In genomic region chr2:237708491-237708890, GRCh38 we compare ENCODE assay signal across 18 cellular contexts.
DNase-seq lines count a peak whose midpoint lies in the region; ATAC-seq, FAIRE-seq and TF ChIP-seq lines count a peak whose summit lies in the region.
"Had no signal": no experiment of that assay in that cellular context is flagged by ENCODE, and none has a peak within 500 bp of the region (broad histone marks: within the 10 kb centered on the region; RNA-seq: fewer than 3 reads in every experiment).

No MANE protein-coding gene starts in this region.

- H3K27ac Mint-ChIP-seq in GM23338, result peak overlapping the region; percentile 52; the same call in 1 of the 2 replicates
- H3K27ac Mint-ChIP-seq in T-helper 17 cell, result peak overlapping the region; percentile 21
- H3K27ac Mint-ChIP-seq: activated B cell treated with CpG ODN at 0.5 μM for 24 hours; activated naive CD8-positive, alpha-beta T cell had no signal

- no peaks in the 10 kb centered on the region for H3F3A ChIP-seq in GM23338 (replicated peaks; ENCODE audit: low read depth)

- H4K20me1 ChIP-seq in GM23338 (replicated peaks; ENCODE audit: insufficient read depth) (peaks cover 32% of the 10 kb centered on the region), HepG2 (ENCODE audit: insufficient read depth, low read length) (peaks cover 22% of the 10 kb centered on the region; the same call in 1 of the 2 replicates)

- intact Hi-C loops in HepG2 (cut with micrococcal nuclease; ENCODE audit: unreplicated experiment) (no loop called here), spleen (cut with DNase I; ENCODE audit: low total_unique reads) (no loop called here)

- no peak overlapping the region for H3K4me2 ChIP-seq in GM23338
- no peak overlapping the region for H3K4me2 ChIP-seq in HepG2 (ENCODE audit: low read depth, low read length)
- H3K4me2 ChIP-seq: BLaER1 had no signal

- TF ChIP-seq POLR2A in HepG2 (IDR thresholded peaks at IDR 0.05; ENCODE audit: insufficient read depth in 1 of 2, low read depth in 2 of 2, low read length in 2 of 2) (no peak), spleen (IDR thresholded peaks at IDR 0.05) (no peak)

- peaks cover 60% of the 10 kb centered on the region for H3K4me1 Mint-ChIP-seq in GM23338
- peaks cover 58% of the 10 kb centered on the region for H3K4me1 Mint-ChIP-seq in T-helper 17 cell

- DNase-seq in GM23338 (ENCODE audit: low spot score), result peak; percentile 21
- DNase-seq in T-helper 17 cell, result no peak
- no peak for DNase-seq in HepG2 (ENCODE audit: low spot score)
- no peak for DNase-seq in spleen
- no peak for DNase-seq in NCI-H2171 (lab: John Stamatoyannopoulos, UW)
- DNase-seq in kidney glomerular epithelial cell (lab: John Stamatoyannopoulos, UW), result no peak
- DNase-seq: activated B cell treated with CpG ODN at 0.5 μM for 24 hours; DND-41; effector memory CD4-positive, alpha-beta T cell; mucosa of descending colon; NCI-H1930; NCI-H526 treated with DMSO at 0.1 percent for 48 hours; stimulated activated CD4-positive, alpha-beta T cell treated with anti-CD3 and anti-CD28 coated beads, Interleukin-1b, Interleukin-23, amount 100 ng/mL, for 48 hours; uterus had no signal

- H3K9ac ChIP-seq in HepG2 (ENCODE audit: insufficient read depth, low read depth, low read length) (no peak overlapping the region), skeletal muscle tissue (ENCODE audit: low read depth in 1 of 3, low read length in 3 of 3) (peak overlapping the region in 1 of 3 donors; percentile 54)
- H3K9ac ChIP-seq: BLaER1 had no signal

- H2AFZ ChIP-seq in GM23338 (no peak overlapping the region), HepG2 (ENCODE audit: low read length) (no peak overlapping the region)

- H3K79me2 ChIP-seq in GM23338 (replicated peaks; ENCODE audit: insufficient read depth) (peaks cover 93% of the 10 kb centered on the region), HepG2 (ENCODE audit: insufficient read depth, low read length) (peaks cover 32% of the 10 kb centered on the region)

- WGBS in HepG2 (ENCODE audit: low lambda C conversion rate), result 97% methylated on average over 27 of the region's 27 CpGs
- WGBS in spleen, 5 donors, result 95 to 99% (median 95%) methylated on average over 27 of the region's 27 CpGs

- H3K27ac ChIP-seq in GM23338 (ENCODE audit: low read depth), result peak overlapping the region; percentile 63; the same call in 1 of the 2 replicates
- H3K27ac ChIP-seq in HepG2 (ENCODE audit: extremely low read length, insufficient read depth, low read length), result no peak overlapping the region
- peak overlapping the region; percentile 42 for H3K27ac ChIP-seq in skeletal muscle tissue (ENCODE audit: low read depth, low read length)
- peak overlapping the region in 1 of 8 donors; percentile 98 for H3K27ac ChIP-seq in spleen
- H3K27ac ChIP-seq: BLaER1 had no signal

- TF ChIP-seq CTCF in GM23338 (conservative IDR thresholded peaks at IDR 0.05; ENCODE audit: low read depth in 2 of 2) (no peak), HepG2 (CRISPR knock-in tag; IDR thresholded peaks at IDR 0.05) (no peak), spleen (IDR thresholded peaks at IDR 0.05 in 8 of 11, conservative IDR thresholded peaks at IDR 0.05 in 3 of 11) (no peak)

- H3K27me3 Mint-ChIP-seq in GM23338 (ENCODE audit: insufficient read depth, low read depth, poor library complexity), result peaks cover 10% of the 10 kb centered on the region
- no peaks in the 10 kb centered on the region for H3K27me3 Mint-ChIP-seq in T-helper 17 cell
- H3K27me3 Mint-ChIP-seq: activated B cell treated with CpG ODN at 0.5 μM for 24 hours; activated naive CD8-positive, alpha-beta T cell had no signal

- TF ChIP-seq RAD21 in HepG2 (CRISPR knock-in tag; IDR thresholded peaks at IDR 0.05), result no peak

- no peaks in the 10 kb centered on the region for H3K27me3 ChIP-seq in GM23338 (ENCODE audit: insufficient read depth)
- no peaks in the 10 kb centered on the region for H3K27me3 ChIP-seq in HepG2 (ENCODE audit: control insufficient read depth in 1 of 2, insufficient read depth in 2 of 2, low read length in 2 of 2)
- H3K27me3 ChIP-seq in skeletal muscle tissue (ENCODE audit: control insufficient read depth in 3 of 3, insufficient read depth in 3 of 3, low read length in 3 of 3), result no peaks in the 10 kb centered on the region
- no peaks in the 10 kb centered on the region for H3K27me3 ChIP-seq in spleen (replicated peaks in 1 of 7)
- H3K27me3 ChIP-seq: BLaER1, breast epithelium, uterus had no signal

- no peaks in the 10 kb centered on the region for H3K9me3 Mint-ChIP-seq in GM23338
- H3K9me3 Mint-ChIP-seq: activated B cell treated with CpG ODN at 0.5 μM for 24 hours had no signal

- no peaks in the 10 kb centered on the region for H3K36me3 ChIP-seq in GM23338 (ENCODE audit: insufficient read depth)
- H3K36me3 ChIP-seq in HepG2 (replicated peaks in 1 of 2; ENCODE audit: control insufficient read depth in 1 of 2, insufficient read depth in 2 of 2, low read length in 2 of 2), result peaks cover 8 to 17% of the 10 kb centered on the region in 2 experiments; a peak in 4 of 5 replicates
- peaks cover 5 to 18% (median 11%) of the 10 kb centered on the region in 3 donors for H3K36me3 ChIP-seq in skeletal muscle tissue (ENCODE audit: control insufficient read depth in 3 of 3, insufficient read depth in 3 of 3, low read length in 3 of 3)
- H3K36me3 ChIP-seq in spleen, result peaks cover 0 to 61% (median 35%) of the 10 kb centered on the region in 6 donors
- H3K36me3 ChIP-seq: breast epithelium, uterus had no signal

- CTCF ChIA-PET in HepG2 (lab: Yijun Ruan, JAX; ENCODE audit: low intra/inter-chr PET ratio, low total read pairs), result no interaction called here

- H3K36me3 Mint-ChIP-seq in GM23338 (ENCODE audit: low read depth) (peaks cover 16% of the 10 kb centered on the region), T-helper 17 cell (ENCODE audit: low read depth) (peaks cover 2% of the 10 kb centered on the region)

- BruUV-seq in HepG2 (replicated peaks; lab: Mats Ljungman, UMichigan), result no TSS peak

- no peaks in the 10 kb centered on the region for H3K9me2 ChIP-seq in GM23338 (ENCODE audit: insufficient read depth)

- TF ChIP-seq EP300 in HepG2 (IDR thresholded peaks at IDR 0.05; ENCODE audit: low read depth in 2 of 2, low read length in 2 of 2), result no peak
- TF ChIP-seq EP300 in HepG2 (CRISPR knock-in tag; IDR thresholded peaks at IDR 0.05; ENCODE audit: borderline replicate concordance), result no peak

- FAIRE-seq in HepG2 (lab: Jason Lieb, UNC), result no peak

- POLR2A ChIA-PET in HepG2 (lab: Yijun Ruan, JAX), result no interaction called here

- H3K9me3 ChIP-seq in T-helper 17 cell (ENCODE audit: control insufficient read depth, low read length, poor library complexity, severe bottlenecking) (no peaks in the 10 kb centered on the region), HepG2 (ENCODE audit: low read length) (no peaks in the 10 kb centered on the region), skeletal muscle tissue (ENCODE audit: control insufficient read depth in 3 of 3, low read length in 3 of 3) (no peaks in the 10 kb centered on the region), spleen (no peaks in the 10 kb centered on the region)
- H3K9me3 ChIP-seq: BLaER1, breast epithelium, mucosa of descending colon, uterus had no signal

- H3K4me3 Mint-ChIP-seq in GM23338 (no peak overlapping the region), T-helper 17 cell (no peak overlapping the region)
- H3K4me3 Mint-ChIP-seq: activated B cell treated with CpG ODN at 0.5 μM for 24 hours; activated naive CD8-positive, alpha-beta T cell had no signal

- ATAC-seq in GM23338 (no peak), T-helper 17 cell (no peak), HepG2 (no peak)
- ATAC-seq: mucosa of descending colon had no signal

- in situ Hi-C loops in HepG2 (cut with HindIII; ENCODE audit: extremely low pct_ligation_motif_present, low pct_unique_long_range_greater_than_20kb), result no loop called here

- peaks cover 27% of the 10 kb centered on the region for H3K4me1 ChIP-seq in GM23338 (ENCODE audit: insufficient read depth)
- peaks cover 28% of the 10 kb centered on the region for H3K4me1 ChIP-seq in HepG2 (ENCODE audit: insufficient read depth, low read length)
- H3K4me1 ChIP-seq in skeletal muscle tissue (ENCODE audit: control insufficient read depth in 3 of 3, insufficient read depth in 3 of 3, low read length in 3 of 3), result peaks cover 59 to 77% (median 75%) of the 10 kb centered on the region in 3 donors
- peaks cover 30 to 90% (median 61%) of the 10 kb centered on the region in 6 donors for H3K4me1 ChIP-seq in spleen

- H3K4me3 ChIP-seq in GM23338, result no peak overlapping the region
- no peak overlapping the region for H3K4me3 ChIP-seq in HepG2 (replicated peaks in 1 of 3; ENCODE audit: insufficient read depth in 1 of 3, low read depth in 2 of 3, low read length in 3 of 3)
- no peak overlapping the region for H3K4me3 ChIP-seq in skeletal muscle tissue (ENCODE audit: low read length in 3 of 3)
- H3K4me3 ChIP-seq in spleen, result no peak overlapping the region
- H3K4me3 ChIP-seq: BLaER1, breast epithelium, mucosa of descending colon, uterus had no signal

TF ChIP-seq in GM23338, 12 proteins besides CTCF, POLR2A, EP300 and RAD21:
- TF ChIP-seq ZNF114 (CRISPR knock-in tag; IDR thresholded peaks at IDR 0.05) (no peak), ZNF331 (CRISPR knock-in tag; IDR thresholded peaks at IDR 0.05; ENCODE audit: low read depth) (no peak)

TF ChIP-seq in HepG2, 621 proteins besides CTCF, POLR2A, EP300 and RAD21 (continues in another document):
- TF ChIP-seq ZFP82 (CRISPR knock-in tag; IDR thresholded peaks at IDR 0.05; ENCODE audit: borderline replicate concordance), result no peak
- no peak for TF ChIP-seq ETV6 (CRISPR knock-in tag; conservative IDR thresholded peaks at IDR 0.05)
